ENCODE assay signal across 6 cellular contexts in genomic region chr1:20408133-20408650, GRCh38.
DNase-seq lines count a peak whose midpoint lies in the region; ATAC-seq, FAIRE-seq and TF ChIP-seq lines count a peak whose summit lies in the region.
"Not testable (repeated sequence)": the region's sequence is repeated elsewhere in the genome, so short reads cannot be mapped to it uniquely, and the experiment has no call there.

No MANE protein-coding gene starts in this region.

- H3K79me2 ChIP-seq in OCI-LY7 (ENCODE audit: insufficient read depth, low read depth, low read length); K562 (ENCODE audit: control insufficient read depth, insufficient read depth, low read length): not testable (repeated sequence)

- BruUV-seq in OCI-LY7 (replicated peaks; lab: Mats Ljungman, UMichigan); K562 (replicated peaks; lab: Mats Ljungman, UMichigan): not testable (repeated sequence)

- H3K4me1 ChIP-seq in OCI-LY7 (ENCODE audit: insufficient read depth, low read length, poor library complexity, severe bottlenecking) = peaks cover 74% of the 10 kb centered on the region
- not testable (repeated sequence) for H3K4me1 ChIP-seq in K562 (replicated peaks in 1 of 2; ENCODE audit: control insufficient read depth in 2 of 2, insufficient read depth in 2 of 2, low read length in 2 of 2)

- TF ChIP-seq RAD21 in K562 (CRISPR knock-in tag; conservative IDR thresholded peaks at IDR 0.05 in 1 of 2, IDR thresholded peaks at IDR 0.05 in 1 of 2) = not testable (repeated sequence)

- not testable (repeated sequence) for TF ChIP-seq POLR2A in K562 (conservative IDR thresholded peaks at IDR 0.05)

- ATAC-seq in K562, left lobe of liver: not testable (repeated sequence)

- not testable (repeated sequence) for FAIRE-seq in K562 (lab: Jason Lieb, UNC)

- not testable (repeated sequence) for H3K4me3 ChIP-seq in OCI-LY7 (ENCODE audit: low read depth, low read length, poor library complexity, severe bottlenecking); K562; fibroblast of mammary gland (ENCODE audit: control insufficient read depth, low read depth, low read length)

- H3K27me3 ChIP-seq in K562 (ENCODE audit: control insufficient read depth in 2 of 2, insufficient read depth in 2 of 2, low read length in 2 of 2) = peaks cover 15 to 49% of the 10 kb centered on the region in 2 experiments

- not testable (repeated sequence) for H3K36me3 ChIP-seq in OCI-LY7 (ENCODE audit: insufficient read depth, low read length); K562 (ENCODE audit: control insufficient read depth, insufficient read depth, low read length)

- H3K9me2 ChIP-seq in OCI-LY7 (ENCODE audit: insufficient read depth, low read length) = not testable (repeated sequence)

- not testable (repeated sequence) for H3K9me1 ChIP-seq in K562 (ENCODE audit: control insufficient read depth, insufficient read depth, low read length)

- not testable (repeated sequence) for H3K9ac ChIP-seq in K562 (ENCODE audit: insufficient read depth in 1 of 2, low read depth in 2 of 2, low read length in 2 of 2)

- WGBS in K562 (ENCODE audit: insufficient coverage, low coverage, missing lambda C conversion rate) = 1% methylated on average over 6 of the region's 6 CpGs

- DNase-seq in EH (ENCODE audit: low read depth) = peak; percentile 7
- not testable (repeated sequence) for DNase-seq in OCI-LY7 (ENCODE audit: low spot score); K562 (ENCODE audit: extremely low read depth in 1 of 4, low spot score in 3 of 4)
- peak; percentile 22 for DNase-seq in ecto neural progenitor cell (ENCODE audit: low spot score)
- DNase-seq in fibroblast of mammary gland (ENCODE audit: low read depth) = peak; percentile 62
- peak; percentile 1 for DNase-seq in left lobe of liver (ENCODE audit: low spot score)

- H3K27ac ChIP-seq in OCI-LY7 (ENCODE audit: low read depth, low read length, poor library complexity, severe bottlenecking) = peak overlapping the region; percentile 38
- H3K27ac ChIP-seq in K562 (ENCODE audit: extremely low read depth, low read depth, low read length) = not testable (repeated sequence)

- intact Hi-C loops in OCI-LY7 (cut with micrococcal nuclease; ENCODE audit: unreplicated experiment); K562 (cut with micrococcal nuclease): not testable (repeated sequence)

- not testable (repeated sequence) for TF ChIP-seq EP300 in K562 (IDR thresholded peaks at IDR 0.05; ENCODE audit: low read length)

- H2AFZ ChIP-seq in OCI-LY7 (ENCODE audit: low read length) = peak overlapping the region; percentile 33; the same call in 1 of the 2 replicates
- H2AFZ ChIP-seq in K562 (ENCODE audit: low read depth, low read length) = not testable (repeated sequence)

- not testable (repeated sequence) for TF ChIP-seq CTCF in OCI-LY7 (conservative IDR thresholded peaks at IDR 0.05; ENCODE audit: low read length); K562 (IDR thresholded peaks at IDR 0.05 in 2 of 3, conservative IDR thresholded peaks at IDR 0.05 in 1 of 3; ENCODE audit: insufficient read depth in 2 of 3, low read depth in 1 of 3, low read length in 3 of 3); fibroblast of mammary gland (conservative IDR thresholded peaks at IDR 0.05; ENCODE audit: control insufficient read depth, insufficient read depth, low read depth, low read length)

- H3K4me2 ChIP-seq in OCI-LY7 (ENCODE audit: low read length) = peak overlapping the region; percentile 21; the same call in 1 of the 2 replicates
- H3K4me2 ChIP-seq in K562 (ENCODE audit: insufficient read depth, low read length) = not testable (repeated sequence)

- in situ Hi-C loops in K562 (cut with MboI) = not testable (repeated sequence)

- CTCF ChIA-PET in OCI-LY7 (lab: Charles Lee; ENCODE audit: unreplicated experiment); K562 (lab: Yijun Ruan, JAX; ENCODE audit: low intra/inter-chr PET ratio): not testable (repeated sequence)

- not testable (repeated sequence) for H3K9me3 ChIP-seq in OCI-LY7 (ENCODE audit: low read length); K562 (replicated peaks; ENCODE audit: control insufficient read depth, insufficient read depth, low read depth, low read length)

- POLR2A ChIA-PET in OCI-LY7 (lab: Charles Lee) = interaction anchor here (0.6 to 2.3 kb wide), 8 partner anchors 18 to 79 kb away, joined by 3 to 9 read pairs (median 4); no protein-coding TSS in a partner anchor
- POLR2A ChIA-PET in K562 (lab: Yijun Ruan, JAX) = not testable (repeated sequence)

- not testable (repeated sequence) for H4K20me1 ChIP-seq in OCI-LY7 (ENCODE audit: insufficient read depth, low read length)
- 0 out of 2 replicates have a peak, but pooled peaks cover 10% of the 10 kb centered on the region for H4K20me1 ChIP-seq in K562 (replicated peaks; ENCODE audit: control insufficient read depth, insufficient read depth, low read length)

TF ChIP-seq in K562, 482 proteins besides CTCF, POLR2A, EP300 and RAD21:
- peak; percentile 74 for TF ChIP-seq ZNF146 (CRISPR knock-in tag; IDR thresholded peaks at IDR 0.05; ENCODE audit: unreplicated experiment)
